In the genomic region with DNA sequence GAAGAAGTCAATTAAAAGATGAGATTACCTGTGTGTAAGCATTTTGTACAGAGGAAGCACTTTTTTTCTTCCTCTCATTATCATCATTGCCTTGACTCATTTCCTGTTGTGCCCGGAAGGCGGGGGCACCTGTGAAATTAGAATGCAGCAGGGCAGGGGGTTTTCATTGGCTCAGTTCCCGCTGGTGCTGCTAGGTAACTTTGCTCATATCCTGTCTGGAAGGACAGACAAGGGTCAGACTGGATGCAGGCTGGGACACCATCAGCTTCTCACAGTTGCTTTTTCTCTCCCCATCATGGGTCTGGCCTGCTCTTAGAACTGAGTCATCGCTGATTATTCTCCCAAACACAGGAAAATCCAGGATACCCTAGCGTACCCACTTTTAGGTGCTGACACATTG, we compare ENCODE assay signal across 1 cellular context.
TF ChIP-seq lines count a peak whose summit lies in the region.

No MANE protein-coding gene starts in this region.

TF ChIP-seq in HCT116, 20 proteins besides CTCF, POLR2A, EP300 and RAD21 (continued from another document):
- TF ChIP-seq, protein P1, sequence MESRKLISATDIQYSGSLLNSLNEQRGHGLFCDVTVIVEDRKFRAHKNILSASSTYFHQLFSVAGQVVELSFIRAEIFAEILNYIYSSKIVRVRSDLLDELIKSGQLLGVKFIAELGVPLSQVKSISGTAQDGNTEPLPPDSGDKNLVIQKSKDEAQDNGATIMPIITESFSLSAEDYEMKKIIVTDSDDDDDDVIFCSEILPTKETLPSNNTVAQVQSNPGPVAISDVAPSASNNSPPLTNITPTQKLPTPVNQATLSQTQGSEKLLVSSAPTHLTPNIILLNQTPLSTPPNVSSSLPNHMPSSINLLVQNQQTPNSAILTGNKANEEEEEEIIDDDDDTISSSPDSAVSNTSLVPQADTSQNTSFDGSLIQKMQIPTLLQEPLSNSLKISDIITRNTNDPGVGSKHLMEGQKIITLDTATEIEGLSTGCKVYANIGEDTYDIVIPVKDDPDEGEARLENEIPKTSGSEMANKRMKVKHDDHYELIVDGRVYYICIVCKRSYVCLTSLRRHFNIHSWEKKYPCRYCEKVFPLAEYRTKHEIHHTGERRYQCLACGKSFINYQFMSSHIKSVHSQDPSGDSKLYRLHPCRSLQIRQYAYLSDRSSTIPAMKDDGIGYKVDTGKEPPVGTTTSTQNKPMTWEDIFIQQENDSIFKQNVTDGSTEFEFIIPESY (IDR thresholded peaks at IDR 0.05; ENCODE audit: extremely low read depth, insufficient replicate concordance, low read length), result no peak
- TF ChIP-seq ZFX (IDR thresholded peaks at IDR 0.05) (no peak), SIN3A (IDR thresholded peaks at IDR 0.05; ENCODE audit: low read depth) (no peak), ELF1 (IDR thresholded peaks at IDR 0.05; ENCODE audit: borderline replicate concordance, low read depth) (no peak)
